ENCODE assay signal across 1 cellular context in the genomic region with DNA sequence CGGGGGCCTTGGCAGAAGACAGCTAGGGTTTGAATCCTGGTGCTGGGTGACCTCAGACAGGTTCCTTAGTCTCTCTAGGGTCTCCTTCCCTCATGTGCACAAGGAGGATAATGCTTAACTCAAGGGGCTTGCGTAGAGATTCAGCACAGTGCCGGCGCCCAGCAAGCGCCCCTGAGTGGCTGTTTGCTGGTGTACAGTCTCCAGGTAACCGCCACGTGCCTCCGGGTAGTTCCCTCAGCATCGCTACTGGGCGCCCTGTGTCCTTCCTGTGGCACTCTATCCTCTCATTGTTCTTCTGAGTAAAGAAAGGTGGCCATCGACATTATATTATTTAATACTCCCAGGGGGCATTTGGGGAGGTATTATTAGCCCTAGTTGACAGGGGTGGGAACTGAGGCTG.
TF ChIP-seq lines count a peak whose summit lies in the region.

No MANE protein-coding gene starts in this region.

TF ChIP-seq in HCT116, 20 proteins besides CTCF, POLR2A, EP300 and RAD21 (continued from another document):
- TF ChIP-seq POLR2AphosphoS5 (IDR thresholded peaks at IDR 0.05; ENCODE audit: low read depth, low read length) (no peak), SP1 (IDR thresholded peaks at IDR 0.05; ENCODE audit: low read depth) (no peak), EZH2phosphoT487 (IDR thresholded peaks at IDR 0.05; ENCODE audit: borderline replicate concordance) (no peak), FOSL1 (IDR thresholded peaks at IDR 0.05; ENCODE audit: low read depth) (no peak), TCF7L2 (IDR thresholded peaks at IDR 0.05; ENCODE audit: borderline replicate concordance, extremely low read depth, insufficient read depth, insufficient read length) (no peak), EZH2 (IDR thresholded peaks at IDR 0.05) (no peak)
- TF ChIP-seq, protein P1, sequence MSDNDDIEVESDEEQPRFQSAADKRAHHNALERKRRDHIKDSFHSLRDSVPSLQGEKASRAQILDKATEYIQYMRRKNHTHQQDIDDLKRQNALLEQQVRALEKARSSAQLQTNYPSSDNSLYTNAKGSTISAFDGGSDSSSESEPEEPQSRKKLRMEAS (IDR thresholded peaks at IDR 0.05) = no peak
